Comparison of ENCODE assay signal across 13 cellular contexts in genomic region chr9:98655428-98655827, GRCh38. TPM values are rescaled to one million over a fixed set of nuclear protein-coding genes. Genes with fewer than 3 reads are reported as not detected.
"Had no signal": no experiment of that assay in that cellular context is flagged by ENCODE, and none has a peak within 500 bp of the region (broad histone marks: within the 10 kb centered on the region; RNA-seq: fewer than 3 reads in every experiment).

No MANE protein-coding gene starts in this region.

RNA-seq across cellular contexts. Expression of gene GABBR2, which starts 53.3 kb away (rescaled TPM):
- total RNA-seq: activated B cell treated with CpG ODN at 0.5 μM for 24 hours; activated CD4-positive, alpha-beta memory T cell treated with anti-CD3 and anti-CD28 coated beads for 36 hours; activated CD4-positive, alpha-beta memory T cell treated with anti-CD3 and anti-CD28 coated beads, Interleukin-2, amount 10 ng/mL, durations not matched to agents 7 days and 5 days; activated CD4-positive, alpha-beta T cell treated with anti-CD3 and anti-CD28 coated beads for 36 hours; activated CD4-positive, alpha-beta T cell treated with anti-CD3 and anti-CD28 coated beads, Interleukin-2, amount 10 ng/mL, durations not matched to agents 24 days and 14 days; activated CD4-positive, alpha-beta T cell treated with anti-CD3 and anti-CD28 coated beads, Interleukin-2, amount 10 ng/mL, durations not matched to agents 7 days and 5 days; activated CD8-positive, alpha-beta memory T cell treated with anti-CD3 and anti-CD28 coated beads for 36 hours; activated CD8-positive, alpha-beta memory T cell treated with anti-CD3 and anti-CD28 coated beads, Interleukin-2, amount 10 ng/mL, durations not matched to agents 7 days and 5 days; activated CD8-positive, alpha-beta T cell treated with anti-CD3 and anti-CD28 coated beads for 36 hours; activated CD8-positive, alpha-beta T cell treated with anti-CD3 and anti-CD28 coated beads, Interleukin-2, amount 10 ng/mL, durations not matched to agents 7 days and 5 days; T-helper 1 cell treated with Interleukin-12 subunit alpha and Interleukin-12 subunit beta and Interleukin-4 antibody, amounts not matched to agents 30 ng/mL and 1 ng/mL, for 36 hours; T-helper 17 cell; T-helper 2 cell treated with Interferon-gamma antibody and Interleukin-4, amounts not matched to agents 100 ng/mL and 5 ng/mL, for 36 hours had no signal
